ENCODE assay signal across 12 cellular contexts in genomic region chr5:65611524-65611923, GRCh38. TPM values are rescaled to one million over a fixed set of nuclear protein-coding genes. Genes with fewer than 3 reads are reported as not detected.
DNase-seq lines count a peak whose midpoint lies in the region; TF ChIP-seq lines count a peak whose summit lies in the region.
"Had no signal": no experiment of that assay in that cellular context is flagged by ENCODE, and none has a peak within 500 bp of the region (broad histone marks: within the 10 kb centered on the region; RNA-seq: fewer than 3 reads in every experiment).

No MANE protein-coding gene starts in this region.

- DNase-seq in HuH-7 (ENCODE audit: low spot score) (peak; percentile 21), NCI-H226 (peak; percentile 77), fibroblast of villous mesenchyme (ENCODE audit: low read depth) (peak; percentile 11), NOMO-1 (lab: John Stamatoyannopoulos, UW; ENCODE audit: unreplicated experiment in 2 of 2) (no peak), ureter (ENCODE audit: low spot score) (no peak)
- DNase-seq in activated naive CD4-positive, alpha-beta T cell (lab: John Stamatoyannopoulos, UW): no peak
- DNase-seq: CD4-positive, alpha-beta memory T cell; immature natural killer cell; stimulated activated naive CD4-positive, alpha-beta T cell; WERI-Rb-1 had no signal

- H3K27me3 ChIP-seq in parathyroid adenoma (ENCODE audit: control insufficient read depth, insufficient read depth, low read length): no peaks in the 10 kb centered on the region
- H3K27me3 ChIP-seq: cardiac muscle cell had no signal

- H3K4me2 ChIP-seq in parathyroid adenoma (ENCODE audit: low read length): peak overlapping the region; percentile 21

- H2AFZ ChIP-seq in parathyroid adenoma: no peak overlapping the region

- H3K4me1 ChIP-seq in parathyroid adenoma: no peaks in the 10 kb centered on the region

- H3K36me3 ChIP-seq in parathyroid adenoma (ENCODE audit: control insufficient read depth, insufficient read depth, low read length): no peaks in the 10 kb centered on the region

- TF ChIP-seq CTCF in fibroblast of villous mesenchyme (IDR thresholded peaks at IDR 0.05; ENCODE audit: insufficient read depth, low read depth, low read length) (no peak), parathyroid adenoma (IDR thresholded peaks at IDR 0.05) (no peak)

- no peaks in the 10 kb centered on the region for H3K9me3 ChIP-seq in parathyroid adenoma (ENCODE audit: control insufficient read depth, low read length)

- H3K9ac ChIP-seq in parathyroid adenoma: no peak overlapping the region

- H3K4me3 ChIP-seq in fibroblast of villous mesenchyme (ENCODE audit: low read depth, low read length) (no peak overlapping the region), parathyroid adenoma (ENCODE audit: low read depth, low read length) (no peak overlapping the region)
- H3K4me3 ChIP-seq: cardiac muscle cell had no signal

- H3K79me2 ChIP-seq in parathyroid adenoma: peaks cover 14% of the 10 kb centered on the region

- no peak overlapping the region for H3K27ac ChIP-seq in parathyroid adenoma
- H3K27ac ChIP-seq: cardiac muscle cell, WERI-Rb-1 had no signal

RNA-seq across cellular contexts. Expression of gene TRIM23, which starts 12.6 kb away (rescaled TPM):
- total RNA-seq in fibroblast of villous mesenchyme (26.4 and 31.5 TPM in 2 replicates), ureter (11.2 TPM)

RNA-seq across cellular contexts. Expression of gene SHLD3, which starts 13.3 kb away (rescaled TPM):
- 3.2 and 5.2 TPM in 2 replicates for total RNA-seq in fibroblast of villous mesenchyme
- total RNA-seq in ureter: 2.3 TPM

RNA-seq across cellular contexts. Expression of gene TRAPPC13, which starts 13.3 kb away (rescaled TPM):
- 17.4 and 32.0 TPM in 2 replicates for total RNA-seq in fibroblast of villous mesenchyme
- total RNA-seq in ureter: 35.2 TPM

RNA-seq across cellular contexts. Expression of gene PPWD1, which starts 48.4 kb away (rescaled TPM):
- total RNA-seq in fibroblast of villous mesenchyme (33.2 and 42.7 TPM in 2 replicates), ureter (50.4 TPM)

RNA-seq across cellular contexts. Expression of gene CENPK, which starts 48.6 kb away (rescaled TPM):
- total RNA-seq in fibroblast of villous mesenchyme (18.0 and 25.9 TPM in 2 replicates), ureter (2.3 TPM)

Comparison
In these comparisons a context has a peak if more than half of its experiments do, and no peak if none do; other contexts are left out.
1. DNase-seq: peak in HuH-7 (single experiment), NCI-H226 (single experiment) and fibroblast of villous mesenchyme (single experiment); none in NOMO-1 (0 of 2), activated naive CD4-positive, alpha-beta T cell (0 of 4) and ureter (single experiment).